Comparison of ENCODE assay signal across 8 cellular contexts in genomic region chr15:78737931-78738558, GRCh38.
DNase-seq lines count a peak whose midpoint lies in the region; ATAC-seq and TF ChIP-seq lines count a peak whose summit lies in the region.
"Not testable (repeated sequence)": the region's sequence is repeated elsewhere in the genome, so short reads cannot be mapped to it uniquely, and the experiment has no call there.

No MANE protein-coding gene starts in this region.

- H3K4me1 ChIP-seq in OCI-LY1 (ENCODE audit: insufficient read depth, low read length, severe bottlenecking); neural progenitor cell; testis: not testable (repeated sequence)

- H4K20me1 ChIP-seq in OCI-LY1 (ENCODE audit: insufficient read depth, low read length); neural progenitor cell (ENCODE audit: low read depth): not testable (repeated sequence)

- DNase-seq in EH (ENCODE audit: low read depth) (peak; percentile 50), HuH-7 (ENCODE audit: low spot score) (peak; percentile 63), brain microvascular endothelial cell (peak; percentile 64), neural progenitor cell (ENCODE audit: low spot score) (peak; percentile 72)
- DNase-seq in activated CD4-positive, alpha-beta T cell treated with anti-CD3 and anti-CD28 coated beads, Interleukin-2, amount 50 U/mL, for 1 hour, result peak; percentile 30
- not testable (repeated sequence) for DNase-seq in left ventricle myocardium superior, testis

- not testable (repeated sequence) for H3K4me3 ChIP-seq in OCI-LY1 (ENCODE audit: low read depth, low read length, poor library complexity, severe bottlenecking); brain microvascular endothelial cell (ENCODE audit: low read depth, low read length); neural progenitor cell; testis

- intact Hi-C loops in left ventricle myocardium superior (cut with micrococcal nuclease); testis (cut with DNase I; ENCODE audit: low total_unique reads): not testable (repeated sequence)

- WGBS in testis, 2 donors, result 60 to 74% methylated on average over 9 to 11 of the region's 11 CpGs

- H3K9me3 ChIP-seq in OCI-LY1 (ENCODE audit: low read length); neural progenitor cell (ENCODE audit: low read depth); testis: not testable (repeated sequence)

- not testable (repeated sequence) for H2AFZ ChIP-seq in OCI-LY1 (ENCODE audit: low read length); neural progenitor cell (replicated peaks)

- H3K27me3 Mint-ChIP-seq in neural progenitor cell (ENCODE audit: insufficient read depth, low read depth), result not testable (repeated sequence)

- peak; percentile 45 for ATAC-seq in left ventricle myocardium superior

- H3K9me3 Mint-ChIP-seq in neural progenitor cell, result not testable (repeated sequence)

- H3K36me3 Mint-ChIP-seq in neural progenitor cell, result not testable (repeated sequence)

- not testable (repeated sequence) for H3K9me2 ChIP-seq in OCI-LY1 (ENCODE audit: low read depth, low read length)

- in situ Hi-C loops in brain microvascular endothelial cell (cut with HindIII; ENCODE audit: low pct_ligation_motif_present, low sequenced_read_pairs), result not testable (repeated sequence)

- TF ChIP-seq CTCF in OCI-LY1 (IDR thresholded peaks at IDR 0.05; ENCODE audit: low read length) (peak; percentile 58), brain microvascular endothelial cell (IDR thresholded peaks at IDR 0.05; ENCODE audit: low read depth, low read length, missing control alignments) (peak; percentile 79), neural progenitor cell (IDR thresholded peaks at IDR 0.05) (peak; percentile 72), testis (IDR thresholded peaks at IDR 0.05) (peak in 2 of 3 experiments; percentile 27 to 29)

- H3K36me3 ChIP-seq in OCI-LY1 (ENCODE audit: insufficient read depth, low read length); brain microvascular endothelial cell (replicated peaks); neural progenitor cell; testis (ENCODE audit: low read depth, missing control alignments): not testable (repeated sequence)

- not testable (repeated sequence) for H3K9ac ChIP-seq in OCI-LY1 (ENCODE audit: low read length); neural progenitor cell

- H3K4me2 ChIP-seq in OCI-LY1 (ENCODE audit: low read length); neural progenitor cell: not testable (repeated sequence)

- H3K27ac Mint-ChIP-seq in neural progenitor cell, result not testable (repeated sequence)

- peaks cover 14% of the 10 kb centered on the region for H3K4me1 Mint-ChIP-seq in neural progenitor cell

- H3K79me2 ChIP-seq in OCI-LY1 (ENCODE audit: insufficient read depth, low read length); neural progenitor cell (ENCODE audit: low read depth): not testable (repeated sequence)

- H3K27ac ChIP-seq in OCI-LY1 (ENCODE audit: low read depth, low read length, poor library complexity, severe bottlenecking); brain microvascular endothelial cell; neural progenitor cell; testis: not testable (repeated sequence)

- H3K4me3 Mint-ChIP-seq in neural progenitor cell, result not testable (repeated sequence)

- not testable (repeated sequence) for TF ChIP-seq POLR2A in testis (IDR thresholded peaks at IDR 0.05)

- not testable (repeated sequence) for H3F3A ChIP-seq in OCI-LY1 (ENCODE audit: insufficient read depth, low read length); neural progenitor cell (ENCODE audit: low read depth)

- H3K27me3 ChIP-seq in OCI-LY1 (ENCODE audit: insufficient read depth, low read length); brain microvascular endothelial cell (replicated peaks); neural progenitor cell; testis: not testable (repeated sequence)

Comparison
In these comparisons a context has a peak if more than half of its experiments do, and no peak if none do; other contexts are left out.
1. CTCF ChIP-seq: peak in every context shown above with its lines; median percentile 79 in brain microvascular endothelial cell; 72 in neural progenitor cell; 58 in OCI-LY1; 28 in testis.